ENCODE assay signal across 1 cellular context in genomic region chr3:30646961-30647752, GRCh38.
TF ChIP-seq lines count a peak whose summit lies in the region.

No MANE protein-coding gene starts in this region.

TF ChIP-seq in SK-N-SH, 30 proteins besides CTCF, POLR2A, EP300 and RAD21 (continued from another document):
- TF ChIP-seq, protein P1, sequence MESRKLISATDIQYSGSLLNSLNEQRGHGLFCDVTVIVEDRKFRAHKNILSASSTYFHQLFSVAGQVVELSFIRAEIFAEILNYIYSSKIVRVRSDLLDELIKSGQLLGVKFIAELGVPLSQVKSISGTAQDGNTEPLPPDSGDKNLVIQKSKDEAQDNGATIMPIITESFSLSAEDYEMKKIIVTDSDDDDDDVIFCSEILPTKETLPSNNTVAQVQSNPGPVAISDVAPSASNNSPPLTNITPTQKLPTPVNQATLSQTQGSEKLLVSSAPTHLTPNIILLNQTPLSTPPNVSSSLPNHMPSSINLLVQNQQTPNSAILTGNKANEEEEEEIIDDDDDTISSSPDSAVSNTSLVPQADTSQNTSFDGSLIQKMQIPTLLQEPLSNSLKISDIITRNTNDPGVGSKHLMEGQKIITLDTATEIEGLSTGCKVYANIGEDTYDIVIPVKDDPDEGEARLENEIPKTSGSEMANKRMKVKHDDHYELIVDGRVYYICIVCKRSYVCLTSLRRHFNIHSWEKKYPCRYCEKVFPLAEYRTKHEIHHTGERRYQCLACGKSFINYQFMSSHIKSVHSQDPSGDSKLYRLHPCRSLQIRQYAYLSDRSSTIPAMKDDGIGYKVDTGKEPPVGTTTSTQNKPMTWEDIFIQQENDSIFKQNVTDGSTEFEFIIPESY (IDR thresholded peaks at IDR 0.05; ENCODE audit: borderline replicate concordance, low read depth) = no peak
- TF ChIP-seq TAF1 (IDR thresholded peaks at IDR 0.05; ENCODE audit: borderline replicate concordance, low read depth, low read length) = no peak
- no peak for TF ChIP-seq PBX3 (IDR thresholded peaks at IDR 0.05)
- TF ChIP-seq USF1 (IDR thresholded peaks at IDR 0.05; ENCODE audit: borderline replicate concordance, low read depth) = no peak
- no peak for TF ChIP-seq SIN3A (IDR thresholded peaks at IDR 0.05; ENCODE audit: borderline replicate concordance, low read depth, low read length)
- no peak for TF ChIP-seq ELF1 (IDR thresholded peaks at IDR 0.05)
- TF ChIP-seq NFIC (IDR thresholded peaks at IDR 0.05; ENCODE audit: borderline replicate concordance) = no peak
- TF ChIP-seq MXI1 (IDR thresholded peaks at IDR 0.05; ENCODE audit: low read depth, low read length) = no peak
- no peak for TF ChIP-seq POLR2AphosphoS5 (IDR thresholded peaks at IDR 0.05; ENCODE audit: low read depth, low read length)
